25 cellular contexts compared by ENCODE assay signal in genomic region chr3:119575507-119575906, GRCh38. TPM values are rescaled to one million over a fixed set of nuclear protein-coding genes. Genes with fewer than 3 reads are reported as not detected.
"Had no signal": no experiment of that assay in that cellular context is flagged by ENCODE, and none has a peak within 500 bp of the region (broad histone marks: within the 10 kb centered on the region; RNA-seq: fewer than 3 reads in every experiment).

No MANE protein-coding gene starts in this region.

- H3K4me2 ChIP-seq: SK-N-SH had no signal

- H3K36me3 ChIP-seq: MG63 had no signal

- DNase-seq: KBM-7, MG63, NCI-H1092, NCI-H1105 treated with DMSO at 0.1 percent for 48 hours, NCI-H1417 treated with DMSO at 0.1 percent for 48 hours, NCI-H146, NCI-H1694 treated with DMSO at 0.1 percent for 48 hours, NCI-H1930, NCI-H2081, NCI-H2107, NCI-H2171, NCI-H226, NCI-H446, NCI-H510A, NCI-H524 treated with DMSO at 0.1 percent for 48 hours, NCI-H69, NCI-H774, SHP77, SK-N-SH, SW 1271 had no signal

- H3K4me3 ChIP-seq: MG63 had no signal

- H3K9me3 ChIP-seq: MG63, SK-N-SH had no signal

- H3K27ac ChIP-seq: RWPE1 had no signal

- ATAC-seq: Panc1 had no signal

- H3K9ac ChIP-seq: SK-N-SH had no signal

- H3K27me3 ChIP-seq: MG63 had no signal

RNA-seq across cellular contexts. Expression of gene ADPRH, which starts 3.8 kb away (rescaled TPM):
- polyA plus RNA-seq: SK-N-SH had no signal

RNA-seq across cellular contexts. Expression of gene CD80, which starts 16.1 kb away (rescaled TPM):
- total RNA-seq: HT-29, LHCN-M2, SK-MEL-5 had no signal
- polyA plus RNA-seq: SK-N-SH had no signal

RNA-seq across cellular contexts. Expression of gene PLA1A, which starts 22.2 kb away (rescaled TPM):
- total RNA-seq: HT-29, LHCN-M2 had no signal
- polyA plus RNA-seq: SK-N-SH had no signal
